In the genomic region with DNA sequence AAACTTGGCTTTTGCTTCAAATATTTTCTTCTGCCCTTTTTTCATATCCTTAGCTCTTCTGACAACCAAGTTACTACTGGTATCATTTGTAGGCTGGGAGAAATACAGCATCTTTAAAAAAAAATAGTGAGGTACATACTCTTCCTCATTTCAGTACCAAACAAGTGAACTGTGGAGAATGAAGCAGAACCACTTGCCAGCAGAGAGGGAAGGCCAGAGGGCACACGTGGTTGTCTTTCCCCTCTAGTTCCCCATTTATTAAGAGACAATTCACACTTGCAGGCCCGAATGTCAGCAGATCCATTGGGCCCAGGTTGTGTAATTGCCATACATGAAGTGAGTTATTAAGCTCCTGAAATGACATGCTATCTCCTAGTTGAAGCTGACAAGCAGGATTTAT, we compare ENCODE assay signal across 8 cellular contexts.
DNase-seq lines count a peak whose midpoint lies in the region; ATAC-seq and TF ChIP-seq lines count a peak whose summit lies in the region.

No MANE protein-coding gene starts in this region.

- no peak for ATAC-seq in GM19397 (IDR thresholded peaks at IDR 0.05; ENCODE audit: unreplicated experiment)
- no peak for ATAC-seq in HG03520 (IDR thresholded peaks at IDR 0.05; ENCODE audit: unreplicated experiment)
- no peak for ATAC-seq in GM21576 (IDR thresholded peaks at IDR 0.05; ENCODE audit: unreplicated experiment)

- peak overlapping the region; percentile 80 for H3K27ac ChIP-seq in effector memory CD4-positive, alpha-beta T cell (ENCODE audit: insufficient read depth, low read length, poor library complexity, severe bottlenecking)
- H3K27ac ChIP-seq in rectal smooth muscle tissue (ENCODE audit: low read depth, low read length) = peak overlapping the region; percentile 77

- H3K4me1 ChIP-seq in effector memory CD4-positive, alpha-beta T cell (ENCODE audit: control insufficient read depth, insufficient read depth, low read length, poor library complexity, severe bottlenecking) = peaks cover 61% of the 10 kb centered on the region
- peaks cover 43% of the 10 kb centered on the region for H3K4me1 ChIP-seq in rectal smooth muscle tissue (ENCODE audit: control insufficient read depth, insufficient read depth, low read length)

- H3K36me3 ChIP-seq in effector memory CD4-positive, alpha-beta T cell (ENCODE audit: control insufficient read depth, insufficient read depth, low read length) = no peaks in the 10 kb centered on the region
- no peaks in the 10 kb centered on the region for H3K36me3 ChIP-seq in rectal smooth muscle tissue (ENCODE audit: control insufficient read depth, insufficient read depth, low read length)

- no peak for TF ChIP-seq CTCF in GM12875 (IDR thresholded peaks at IDR 0.05; ENCODE audit: borderline replicate concordance, insufficient read depth, low read depth, low read length)

- H3K4me3 ChIP-seq in GM12875 (ENCODE audit: low read depth, low read length) = peak overlapping the region; percentile 19
- H3K4me3 ChIP-seq in effector memory CD4-positive, alpha-beta T cell (ENCODE audit: insufficient read depth, low read depth, low read length, poor library complexity, severe bottlenecking) = no peak overlapping the region
- H3K4me3 ChIP-seq in rectal smooth muscle tissue (ENCODE audit: low read length) = no peak overlapping the region

- H3K9ac ChIP-seq in rectal smooth muscle tissue (ENCODE audit: low read length) = no peak overlapping the region

- peak; percentile 77 for DNase-seq in NOMO-1 treated with dmso at 0.1 percent for 144 hours (lab: John Stamatoyannopoulos, UW; ENCODE audit: unreplicated experiment)
- no peak for DNase-seq in effector memory CD4-positive, alpha-beta T cell
- DNase-seq in stimulated activated CD4-positive, alpha-beta T cell treated with anti-CD3 and anti-CD28 coated beads, Interleukin-4, amount 100 ng/mL, for 4 hours = no peak

- no peaks in the 10 kb centered on the region for H3K27me3 ChIP-seq in effector memory CD4-positive, alpha-beta T cell (replicated peaks; ENCODE audit: control insufficient read depth, insufficient read depth, low read length, poor library complexity, severe bottlenecking)
- H3K27me3 ChIP-seq in rectal smooth muscle tissue (ENCODE audit: control insufficient read depth, insufficient read depth, low read length) = no peaks in the 10 kb centered on the region

- no peaks in the 10 kb centered on the region for H3K9me3 ChIP-seq in effector memory CD4-positive, alpha-beta T cell (ENCODE audit: control insufficient read depth, low read length)
